In genomic region chr7:143373255-143373794, GRCh38 we compare ENCODE assay signal across 19 cellular contexts. TPM values are rescaled to one million over a fixed set of nuclear protein-coding genes. Genes with fewer than 3 reads are reported as not detected.
DNase-seq lines count a peak whose midpoint lies in the region; ATAC-seq and TF ChIP-seq lines count a peak whose summit lies in the region.
"Had no signal": no experiment of that assay in that cellular context is flagged by ENCODE, and none has a peak within 500 bp of the region (broad histone marks: within the 10 kb centered on the region; RNA-seq: fewer than 3 reads in every experiment).

No MANE protein-coding gene starts in this region.

- H3K27ac Mint-ChIP-seq in activated CD4-positive, alpha-beta T cell treated with anti-CD3 and anti-CD28 coated beads, Interleukin-2, amount 10 ng/mL, durations not matched to agents 24 days and 14 days, result peak overlapping the region; percentile 12
- H3K27ac Mint-ChIP-seq in natural killer cell, result peak overlapping the region; percentile 75 to 94
- H3K27ac Mint-ChIP-seq: activated naive CD4-positive, alpha-beta T cell treated with anti-CD3 and anti-CD28 coated beads, Interleukin-2, amount 10 ng/mL, durations not matched to agents 7 days and 5 days had no signal

- no peak for DNase-seq in activated CD4-positive, alpha-beta T cell treated with anti-CD3 and anti-CD28 coated beads, Interleukin-2, amount 10 ng/mL, durations not matched to agents 24 days and 14 days
- DNase-seq in activated CD4-positive, alpha-beta T cell treated with anti-CD3 and anti-CD28 coated beads for 1 hour, result no peak
- no peak for DNase-seq in LNCaP clone FGC (ENCODE audit: low read depth)
- no peak for DNase-seq in astrocyte of the spinal cord (ENCODE audit: low read depth, low spot score)
- DNase-seq in natural killer cell, result no peak
- no peak for DNase-seq in stimulated activated CD4-positive, alpha-beta T cell treated with anti-CD3 and anti-CD28 coated beads, Interleukin-4, amount 100 ng/mL, for 24 hours
- no peak for DNase-seq in NCI-H446 treated with DMSO at 0.1 percent for 48 hours (lab: John Stamatoyannopoulos, UW)
- no peak for DNase-seq in GM13976 (ENCODE audit: low spot score)
- DNase-seq: activated naive CD4-positive, alpha-beta T cell treated with anti-CD3 and anti-CD28 coated beads, Interleukin-2, amount 10 ng/mL, durations not matched to agents 7 days and 5 days; effector CD4-positive, alpha-beta T cell; hypothalamus; NCI-H1092; NCI-H2107; stimulated activated naive CD8-positive, alpha-beta T cell treated with anti-CD3 and anti-CD28 coated beads, Interleukin-15, Interleukin-2, amounts not matched to agents 100 U/mL and 50 U/mL, for 24 hours; upper lobe of right lung had no signal

- intact Hi-C loops in activated CD4-positive, alpha-beta T cell treated with anti-CD3 and anti-CD28 coated beads, Interleukin-2, amount 10 ng/mL, durations not matched to agents 24 days and 14 days (cut with micrococcal nuclease), result no loop called here
- intact Hi-C loops in natural killer cell (cut with micrococcal nuclease), result loop anchor here (10.0 kb wide), 1 partner anchor 579 kb away; no protein-coding TSS in a partner anchor

- no peak for ATAC-seq in natural killer cell
- ATAC-seq: stimulated activated naive CD8-positive, alpha-beta T cell treated with anti-CD3 and anti-CD28 coated beads, Interleukin-15, Interleukin-2, amounts not matched to agents 100 U/mL and 50 U/mL, for 24 hours; upper lobe of right lung had no signal

- no peaks in the 10 kb centered on the region for H3K36me3 Mint-ChIP-seq in activated CD4-positive, alpha-beta T cell treated with anti-CD3 and anti-CD28 coated beads, Interleukin-2, amount 10 ng/mL, durations not matched to agents 24 days and 14 days (ENCODE audit: low read depth)
- no peaks in the 10 kb centered on the region for H3K36me3 Mint-ChIP-seq in natural killer cell
- H3K36me3 Mint-ChIP-seq: activated naive CD4-positive, alpha-beta T cell treated with anti-CD3 and anti-CD28 coated beads, Interleukin-2, amount 10 ng/mL, durations not matched to agents 7 days and 5 days had no signal

- in situ Hi-C loops in astrocyte of the spinal cord (cut with HindIII; ENCODE audit: low sequenced_read_pairs), result no loop called here
- in situ Hi-C loops in GM13976 (cut with MboI; ENCODE audit: low sequenced_read_pairs, unreplicated experiment), result no loop called here

- peaks cover 9% of the 10 kb centered on the region for H3K27me3 Mint-ChIP-seq in activated CD4-positive, alpha-beta T cell treated with anti-CD3 and anti-CD28 coated beads, Interleukin-2, amount 10 ng/mL, durations not matched to agents 24 days and 14 days
- H3K27me3 Mint-ChIP-seq in natural killer cell (ENCODE audit: low read depth in 2 of 2), result no peaks in the 10 kb centered on the region

- H3K4me3 ChIP-seq in LNCaP clone FGC (ENCODE audit: low read depth, low read length) (no peak overlapping the region), astrocyte of the spinal cord (ENCODE audit: low read depth, low read length) (no peak overlapping the region)
- H3K4me3 ChIP-seq: cardiac muscle cell, upper lobe of right lung had no signal

- peaks cover 39% of the 10 kb centered on the region for H3K4me1 Mint-ChIP-seq in activated CD4-positive, alpha-beta T cell treated with anti-CD3 and anti-CD28 coated beads, Interleukin-2, amount 10 ng/mL, durations not matched to agents 24 days and 14 days
- H3K4me1 Mint-ChIP-seq in natural killer cell, result peaks cover 59 to 64% of the 10 kb centered on the region in 2 donors

- TF ChIP-seq CTCF in LNCaP clone FGC (IDR thresholded peaks at IDR 0.05; ENCODE audit: control insufficient read depth, extremely low read depth, insufficient read depth), result 0 out of 2 replicates have a peak, but pooled peaks have one; percentile 13
- peak; percentile 21 for TF ChIP-seq CTCF in astrocyte of the spinal cord (IDR thresholded peaks at IDR 0.05; ENCODE audit: low read depth, low read length)
- TF ChIP-seq CTCF in natural killer cell (IDR thresholded peaks at IDR 0.05), result no peak
- TF ChIP-seq CTCF in GM13976 (IDR thresholded peaks at IDR 0.05; ENCODE audit: borderline replicate concordance, control extremely low read depth, extremely low read depth, insufficient read depth, missing control alignments), result no peak

- H3K9me3 Mint-ChIP-seq in activated CD4-positive, alpha-beta T cell treated with anti-CD3 and anti-CD28 coated beads, Interleukin-2, amount 10 ng/mL, durations not matched to agents 24 days and 14 days, result no peaks in the 10 kb centered on the region
- no peaks in the 10 kb centered on the region for H3K9me3 Mint-ChIP-seq in natural killer cell
- H3K9me3 Mint-ChIP-seq: activated naive CD4-positive, alpha-beta T cell treated with anti-CD3 and anti-CD28 coated beads, Interleukin-2, amount 10 ng/mL, durations not matched to agents 7 days and 5 days had no signal

- H3K4me3 Mint-ChIP-seq in activated CD4-positive, alpha-beta T cell treated with anti-CD3 and anti-CD28 coated beads, Interleukin-2, amount 10 ng/mL, durations not matched to agents 24 days and 14 days, result no peak overlapping the region
- no peak overlapping the region for H3K4me3 Mint-ChIP-seq in natural killer cell
- H3K4me3 Mint-ChIP-seq: activated naive CD4-positive, alpha-beta T cell treated with anti-CD3 and anti-CD28 coated beads, Interleukin-2, amount 10 ng/mL, durations not matched to agents 7 days and 5 days had no signal

RNA-seq across cellular contexts. Expression of gene ZYX, which starts 7.8 kb away (rescaled TPM):
- total RNA-seq in activated CD4-positive, alpha-beta T cell treated with anti-CD3 and anti-CD28 coated beads, Interleukin-2, amount 10 ng/mL, durations not matched to agents 24 days and 14 days, result 85.8 and 89.7 TPM in 2 replicates
- 100 to 1,000 TPM; 168 to 219 (median 186) TPM for total RNA-seq in natural killer cell

RNA-seq across cellular contexts. Expression of gene FAM131B, which starts 10.8 kb away (rescaled TPM):
- total RNA-seq in activated CD4-positive, alpha-beta T cell treated with anti-CD3 and anti-CD28 coated beads, Interleukin-2, amount 10 ng/mL, durations not matched to agents 24 days and 14 days, result 0.37 and 0.45 TPM in 2 replicates
- 1 to 10 TPM; 2.3 to 2.8 (median 2.5) TPM for total RNA-seq in natural killer cell
- total RNA-seq: SK-MEL-5 had no signal

RNA-seq across cellular contexts. Expression of gene EPHA1, which starts 35.3 kb away (rescaled TPM):
- total RNA-seq in activated CD4-positive, alpha-beta T cell treated with anti-CD3 and anti-CD28 coated beads, Interleukin-2, amount 10 ng/mL, durations not matched to agents 24 days and 14 days, result 0.09 and 0.26 TPM in 2 replicates
- total RNA-seq in natural killer cell, result 1 to 10 TPM in 2 of 3 donors, not detected in 1; 1.0 to 1.2 TPM
- total RNA-seq: G401, SK-MEL-5 had no signal

RNA-seq across cellular contexts. Expression of gene CLCN1, which starts 57.4 kb away (rescaled TPM):
- total RNA-seq in activated CD4-positive, alpha-beta T cell treated with anti-CD3 and anti-CD28 coated beads, Interleukin-2, amount 10 ng/mL, durations not matched to agents 24 days and 14 days, result not detected in 2 replicates
- total RNA-seq in natural killer cell, result under 1 TPM in 2 of 3 donors, not detected in 1; 0.16 to 0.19 TPM
- total RNA-seq: A172, cardiac muscle cell, G401, SK-MEL-5, upper lobe of right lung had no signal

Comparison
In these comparisons a context has a peak if more than half of its experiments do, and no peak if none do; other contexts are left out.
1. CTCF ChIP-seq: peak in LNCaP clone FGC (single experiment) and astrocyte of the spinal cord (single experiment); none in natural killer cell (single experiment) and GM13976 (single experiment).